ENCODE assay signal across 8 cellular contexts in genomic region chr7:1665721-1666250, GRCh38. TPM values are rescaled to one million over a fixed set of nuclear protein-coding genes. Genes with fewer than 3 reads are reported as not detected.
A peak's percentile ranks its signal among the peaks of the same experiment; 100 is the strongest.
DNase-seq lines count a peak whose midpoint lies in the region; ATAC-seq and TF ChIP-seq lines count a peak whose summit lies in the region.

No MANE protein-coding gene starts in this region.

- H2AK5ac ChIP-seq in trophoblast cell (ENCODE audit: low read length): no peak overlapping the region

- H3K23ac ChIP-seq in trophoblast cell (ENCODE audit: low read length): no peak overlapping the region

- H3K18ac ChIP-seq in trophoblast cell (ENCODE audit: low read length): no peak overlapping the region

- H3K9ac ChIP-seq in NT2/D1 (ENCODE audit: insufficient read length, low read depth) (no peak overlapping the region), trophoblast cell (ENCODE audit: low read length) (no peak overlapping the region)

- no peak overlapping the region for H3K27ac ChIP-seq in trophoblast cell (ENCODE audit: low read depth, low read length)

- H2AFZ ChIP-seq in trophoblast cell (ENCODE audit: insufficient read depth, low read length, poor library complexity): no peak overlapping the region

- ATAC-seq in GM21526 (IDR thresholded peaks at IDR 0.05; ENCODE audit: low FRiP score, unreplicated experiment) (no peak), HG03139 (IDR thresholded peaks at IDR 0.05; ENCODE audit: unreplicated experiment) (no peak)

- H3K9me3 ChIP-seq in NT2/D1 (ENCODE audit: insufficient read depth, low read length) (no peaks in the 10 kb centered on the region), trophoblast cell (ENCODE audit: insufficient read depth, low read depth, low read length) (peaks cover 6% of the 10 kb centered on the region)

- no peaks in the 10 kb centered on the region for H3K36me3 ChIP-seq in NT2/D1 (ENCODE audit: insufficient read depth, insufficient read length, low read length)
- H3K36me3 ChIP-seq in trophoblast cell (ENCODE audit: control insufficient read depth in 1 of 2, insufficient read depth in 2 of 2, low read length in 2 of 2): no peaks in the 10 kb centered on the region

- H3K4me2 ChIP-seq in trophoblast cell (ENCODE audit: low read length): peak overlapping the region; percentile 68

- H3K79me2 ChIP-seq in trophoblast cell (ENCODE audit: control insufficient read depth, insufficient read depth, low read length, poor library complexity): no peaks in the 10 kb centered on the region

- DNase-seq in GM10248 (ENCODE audit: extremely low spot score) (peak; percentile 26), NT2/D1 (ENCODE audit: low read depth, low spot score) (no peak), fibroblast of pulmonary artery (ENCODE audit: low read depth) (peak; percentile 18), trophoblast cell (peak in 1 of 2 donors; percentile 20), GDM1 (lab: John Stamatoyannopoulos, UW) (no peak), SIG-M5 (lab: John Stamatoyannopoulos, UW) (no peak)

- no peak overlapping the region for H4K8ac ChIP-seq in trophoblast cell (ENCODE audit: low read depth, low read length)

- H3K4me3 ChIP-seq in NT2/D1 (ENCODE audit: insufficient read length, low read depth) (peak overlapping the region; percentile 8), fibroblast of pulmonary artery (replicated peaks; ENCODE audit: low read depth, low read length) (peak overlapping the region; percentile 34), trophoblast cell (ENCODE audit: low read depth, low read length) (no peak overlapping the region)

- no peak overlapping the region for H3K4ac ChIP-seq in trophoblast cell (ENCODE audit: low read depth, low read length)

- CTCF ChIA-PET in GM10248 (lab: Yijun Ruan, JAX): no interaction called here

- H2BK12ac ChIP-seq in trophoblast cell (ENCODE audit: low read length): no peak overlapping the region

- no peak overlapping the region for H2BK5ac ChIP-seq in trophoblast cell (ENCODE audit: low read depth, low read length, poor library complexity)

- H4K91ac ChIP-seq in trophoblast cell (ENCODE audit: low read depth, low read length): no peak overlapping the region

- no peak overlapping the region for H2BK120ac ChIP-seq in trophoblast cell (ENCODE audit: insufficient read depth, low read length, poor library complexity)

- H3K27me3 ChIP-seq in NT2/D1 (ENCODE audit: insufficient read depth, insufficient read length): peaks cover 70% of the 10 kb centered on the region
- H3K27me3 ChIP-seq in trophoblast cell (ENCODE audit: insufficient read depth, low read length): peaks cover 72% of the 10 kb centered on the region

- no CpG with 5 or more reads among the region's 71 CpGs for WGBS in trophoblast cell (ENCODE audit: extremely low coverage, insufficient coverage, insufficient read length)

- H3K14ac ChIP-seq in trophoblast cell (ENCODE audit: low read length): no peak overlapping the region

- H3K79me1 ChIP-seq in trophoblast cell (ENCODE audit: low read length): no peaks in the 10 kb centered on the region

- TF ChIP-seq CTCF in GM10248 (IDR thresholded peaks at IDR 0.05; ENCODE audit: control extremely low read depth, extremely low read depth, low read depth, missing control alignments) (no peak), fibroblast of pulmonary artery (IDR thresholded peaks at IDR 0.05; ENCODE audit: low read length, missing control alignments) (no peak)

- POLR2A ChIA-PET in GM10248 (lab: Yijun Ruan, JAX): no interaction called here

- peaks cover 10% of the 10 kb centered on the region for H3K4me1 ChIP-seq in NT2/D1 (ENCODE audit: insufficient read depth, insufficient read length)
- H3K4me1 ChIP-seq in trophoblast cell (ENCODE audit: control insufficient read depth in 1 of 2, insufficient read depth in 2 of 2, low read length in 2 of 2): peaks cover 4 to 6% of the 10 kb centered on the region in 2 experiments

- no peak overlapping the region for H4K12ac ChIP-seq in trophoblast cell (ENCODE audit: low read depth, low read length)

RNA-seq across cellular contexts. Expression of gene ELFN1, which starts 4.3 kb away (rescaled TPM):
- polyA plus RNA-seq in trophoblast cell (2013): 0.68 and 0.78 TPM in 2 replicates

Comparison
In these comparisons a context has a peak if more than half of its experiments do, and no peak if none do; other contexts are left out.
1. DNase-seq: peak in GM10248 (single experiment) and fibroblast of pulmonary artery (single experiment); none in NT2/D1 (single experiment), GDM1 (single experiment) and SIG-M5 (single experiment).